Comparison of ENCODE assay signal across 8 cellular contexts in the genomic region with DNA sequence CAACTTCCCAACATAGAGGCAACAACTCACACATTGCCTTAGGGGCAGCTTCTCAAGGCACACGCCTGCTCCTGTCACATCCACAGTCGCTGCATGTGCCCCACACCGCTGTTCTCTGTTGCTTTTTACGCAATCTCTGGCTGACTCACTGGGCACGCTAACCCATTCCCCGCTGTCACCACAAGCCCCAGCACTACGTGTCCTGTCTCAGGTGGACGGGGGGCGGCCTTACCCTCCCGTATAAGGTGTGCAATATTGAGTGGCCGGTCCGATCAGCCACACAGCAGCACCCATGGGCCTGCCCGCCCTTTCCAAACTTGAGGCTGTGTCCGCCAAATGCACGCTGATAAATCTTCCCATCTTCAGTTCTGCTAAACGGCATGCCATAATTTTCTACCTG.
DNase-seq lines count a peak whose midpoint lies in the region; ATAC-seq and TF ChIP-seq lines count a peak whose summit lies in the region.
"Not testable (repeated sequence)": the region's sequence is repeated elsewhere in the genome, so short reads cannot be mapped to it uniquely, and the experiment has no call there.

No MANE protein-coding gene starts in this region.

- not testable (repeated sequence) for H3K9me3 ChIP-seq in upper lobe of left lung

- not testable (repeated sequence) for H3K4me3 Mint-ChIP-seq in activated CD8-positive, alpha-beta T cell treated with anti-CD3 and anti-CD28 coated beads, Interleukin-2, amount 10 ng/mL, durations not matched to agents 7 days and 5 days; MCF 10A (ENCODE audit: unreplicated experiment)

- H3K27me3 ChIP-seq in upper lobe of left lung: not testable (repeated sequence)

- not testable (repeated sequence) for H3K4me3 ChIP-seq in epithelial cell of esophagus (ENCODE audit: low read length); upper lobe of left lung

- H3K4me1 ChIP-seq in upper lobe of left lung: not testable (repeated sequence)

- peaks cover 23% of the 10 kb centered on the region for H3K36me3 Mint-ChIP-seq in activated CD8-positive, alpha-beta T cell treated with anti-CD3 and anti-CD28 coated beads, Interleukin-2, amount 10 ng/mL, durations not matched to agents 7 days and 5 days (ENCODE audit: low read depth)
- H3K36me3 Mint-ChIP-seq in MCF 10A (ENCODE audit: insufficient read depth, unreplicated experiment): peaks cover 32% of the 10 kb centered on the region

- H3K9me3 Mint-ChIP-seq in activated CD8-positive, alpha-beta T cell treated with anti-CD3 and anti-CD28 coated beads, Interleukin-2, amount 10 ng/mL, durations not matched to agents 7 days and 5 days (ENCODE audit: insufficient read depth); MCF 10A (ENCODE audit: unreplicated experiment): not testable (repeated sequence)

- not testable (repeated sequence) for H3K27me3 Mint-ChIP-seq in activated CD8-positive, alpha-beta T cell treated with anti-CD3 and anti-CD28 coated beads, Interleukin-2, amount 10 ng/mL, durations not matched to agents 7 days and 5 days (ENCODE audit: low read depth); MCF 10A (ENCODE audit: insufficient read depth, unreplicated experiment)

- not testable (repeated sequence) for H3K27ac Mint-ChIP-seq in activated CD8-positive, alpha-beta T cell treated with anti-CD3 and anti-CD28 coated beads, Interleukin-2, amount 10 ng/mL, durations not matched to agents 7 days and 5 days; MCF 10A (ENCODE audit: low read depth, unreplicated experiment)

- POLR2A ChIA-PET in activated CD8-positive, alpha-beta T cell treated with anti-CD3 and anti-CD28 coated beads, Interleukin-2, amount 10 ng/mL, durations not matched to agents 7 days and 5 days (lab: Charles Lee); MCF 10A (lab: Yijun Ruan, JAX): not testable (repeated sequence)

- TF ChIP-seq CTCF in MCF 10A (IDR thresholded peaks at IDR 0.05; ENCODE audit: unreplicated experiment); epithelial cell of esophagus (IDR thresholded peaks at IDR 0.05; ENCODE audit: insufficient read depth, low read depth, low read length, missing control alignments); upper lobe of left lung (IDR thresholded peaks at IDR 0.05): not testable (repeated sequence)

- peak; percentile 9 for ATAC-seq in activated CD8-positive, alpha-beta T cell treated with anti-CD3 and anti-CD28 coated beads, Interleukin-2, amount 10 ng/mL, durations not matched to agents 7 days and 5 days
- ATAC-seq in left lobe of liver (peak; percentile 55), upper lobe of left lung (ENCODE audit: low FRiP score in 2 of 2) (peak; percentile 22 to 60)

- not testable (repeated sequence) for TF ChIP-seq POLR2A in upper lobe of left lung (IDR thresholded peaks at IDR 0.05)

- BruUV-seq in MCF 10A (replicated peaks; lab: Mats Ljungman, UMichigan): not testable (repeated sequence)

- intact Hi-C loops in MCF 10A (cut with micrococcal nuclease); posterior vena cava (cut with DNase I): not testable (repeated sequence)

- not testable (repeated sequence) for H3K27ac ChIP-seq in upper lobe of left lung

- peak; percentile 16 for DNase-seq in RPMI7951 (ENCODE audit: low read depth)
- not testable (repeated sequence) for DNase-seq in activated CD8-positive, alpha-beta T cell treated with anti-CD3 and anti-CD28 coated beads, Interleukin-2, amount 10 ng/mL, durations not matched to agents 7 days and 5 days; upper lobe of left lung
- peak; percentile 67 for DNase-seq in MCF 10A (ENCODE audit: unreplicated experiment)
- DNase-seq in epithelial cell of esophagus (ENCODE audit: low read depth): peak; percentile 55
- peak; percentile 44 for DNase-seq in left lobe of liver (ENCODE audit: low spot score)
- peak; percentile 78 for DNase-seq in mesenteric fat pad (ENCODE audit: low spot score)
- peak; percentile 72 for DNase-seq in posterior vena cava (ENCODE audit: low spot score)

- H3K4me1 Mint-ChIP-seq in activated CD8-positive, alpha-beta T cell treated with anti-CD3 and anti-CD28 coated beads, Interleukin-2, amount 10 ng/mL, durations not matched to agents 7 days and 5 days (ENCODE audit: low read depth); MCF 10A (ENCODE audit: insufficient read depth, unreplicated experiment): not testable (repeated sequence)

- H3K36me3 ChIP-seq in upper lobe of left lung: peaks cover 0 to 34% (median 17%) of the 10 kb centered on the region in 4 donors

- 79 to 91% methylated on average over 16 of the region's 16 CpGs for WGBS in upper lobe of left lung, 2 donors

- CTCF ChIA-PET in activated CD8-positive, alpha-beta T cell treated with anti-CD3 and anti-CD28 coated beads, Interleukin-2, amount 10 ng/mL, durations not matched to agents 7 days and 5 days (lab: Charles Lee); MCF 10A (lab: Yijun Ruan, JAX): not testable (repeated sequence)

- TF ChIP-seq EP300 in upper lobe of left lung (IDR thresholded peaks at IDR 0.05): not testable (repeated sequence)
